ENCODE assay signal across 8 cellular contexts in the genomic region with DNA sequence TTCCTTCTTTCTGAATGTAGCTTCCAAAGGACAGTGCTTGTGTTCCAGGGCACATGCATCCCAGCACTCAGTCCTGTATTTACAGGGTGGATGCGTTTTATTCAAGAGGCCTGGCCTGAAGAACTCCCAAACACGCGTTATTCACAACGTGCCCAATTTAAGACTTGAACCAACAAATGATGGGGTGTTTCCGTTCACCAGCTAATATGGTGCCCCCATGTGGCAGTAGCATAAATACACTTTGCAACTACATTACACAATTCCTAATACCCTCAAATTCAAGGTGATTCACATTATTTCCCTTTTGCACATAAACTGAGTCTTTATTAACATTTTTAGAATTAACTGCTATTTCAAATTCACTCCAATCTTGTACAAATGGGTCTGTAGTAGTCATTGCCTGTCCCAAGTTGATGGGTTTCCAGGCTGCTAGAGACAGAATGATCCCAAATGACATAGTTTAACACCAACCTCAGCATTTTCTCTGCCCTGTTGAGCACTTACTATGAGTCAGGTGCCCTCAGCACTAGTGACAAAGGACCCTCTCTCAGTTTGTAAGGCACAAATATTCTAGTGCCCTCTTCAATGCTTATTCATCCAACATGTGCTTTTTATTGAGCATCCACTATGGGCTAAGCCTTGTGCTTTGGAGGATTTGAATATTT. TPM values are rescaled to one million over a fixed set of nuclear protein-coding genes. Genes with fewer than 3 reads are reported as not detected.
A peak's percentile ranks its signal among the peaks of the same experiment; 100 is the strongest.
DNase-seq lines count a peak whose midpoint lies in the region; ATAC-seq, FAIRE-seq and TF ChIP-seq lines count a peak whose summit lies in the region.

No MANE protein-coding gene starts in this region.

- H3K4me3 ChIP-seq in A549 = no peak overlapping the region

- peak; percentile 42 to 67; a peak in 3 of 6 replicates for ATAC-seq in A549
- no peak for ATAC-seq in HG03196 (IDR thresholded peaks at IDR 0.05; ENCODE audit: unreplicated experiment)
- ATAC-seq in activated naive CD4-positive, alpha-beta T cell treated with anti-CD3 and anti-CD28 coated beads, Interleukin-2, amount 50 U/mL, for 72 hours = no peak

- no peaks in the 10 kb centered on the region for H3K9me3 Mint-ChIP-seq in activated naive CD4-positive, alpha-beta T cell treated with anti-CD3 and anti-CD28 coated beads, Interleukin-2, amount 50 U/mL, for 72 hours

- peak; percentile 47 to 57 for DNase-seq in A549 (ENCODE audit: low read depth in 1 of 2, low spot score in 1 of 2)
- peak; percentile 46 for DNase-seq in RKO (ENCODE audit: low spot score)
- peak; percentile 67 for DNase-seq in germinal center (ENCODE audit: low spot score)
- DNase-seq in middle frontal gyrus (ENCODE audit: extremely low spot score, low spot score) = no peak
- DNase-seq in activated naive CD4-positive, alpha-beta T cell treated with anti-CD3 and anti-CD28 coated beads, Interleukin-2, amount 50 U/mL, for 72 hours (ENCODE audit: low spot score in 2 of 2) = no peak
- no peak for DNase-seq in stimulated activated CD4-positive, alpha-beta T cell treated with anti-CD3 and anti-CD28 coated beads, Interleukin-12 subunit alpha, Interleukin-12 subunit beta, amount 100 ng/mL, for 4 hours

- H3K27ac Mint-ChIP-seq in activated naive CD4-positive, alpha-beta T cell treated with anti-CD3 and anti-CD28 coated beads, Interleukin-2, amount 50 U/mL, for 72 hours = no peak overlapping the region

- no peak for FAIRE-seq in A549 (lab: Jason Lieb, UNC)

- no peak for TF ChIP-seq POLR2A in A549 (IDR thresholded peaks at IDR 0.05; ENCODE audit: low read length)

- TF ChIP-seq RAD21 in A549 (conservative IDR thresholded peaks at IDR 0.05 in 1 of 2, IDR thresholded peaks at IDR 0.05 in 1 of 2) = peak; percentile 46 to 53; a peak in 4 of 5 replicates

- CTCF ChIA-PET in A549 (lab: Yijun Ruan, JAX) = interaction anchor here (0.7 to 2.3 kb wide), 13 partner anchors 10 to 172 kb away, joined by 3 to 12 read pairs (median 4); no protein-coding TSS in a partner anchor

- no peaks in the 10 kb centered on the region for H3K4me1 ChIP-seq in A549

- POLR2A ChIA-PET in A549 (lab: Yijun Ruan, JAX) = no interaction called here

- peak; percentile 59 for TF ChIP-seq CTCF in A549 (IDR thresholded peaks at IDR 0.05)
- TF ChIP-seq CTCF in GM12872 (IDR thresholded peaks at IDR 0.05; ENCODE audit: insufficient read depth, low read depth, low read length) = peak; percentile 63

- TF ChIP-seq EP300 in A549 (IDR thresholded peaks at IDR 0.05) = no peak

- H3K9me3 ChIP-seq in A549 = no peaks in the 10 kb centered on the region

- H3K36me3 Mint-ChIP-seq in activated naive CD4-positive, alpha-beta T cell treated with anti-CD3 and anti-CD28 coated beads, Interleukin-2, amount 50 U/mL, for 72 hours = no peaks in the 10 kb centered on the region

- no peak overlapping the region for H3K27ac ChIP-seq in A549

- WGBS in A549 (ENCODE audit: missing lambda C conversion rate) = 3% methylated on average over 5 of the region's 5 CpGs

- H3K4me2 ChIP-seq in A549 = no peak overlapping the region

TF ChIP-seq in A549, 52 proteins besides CTCF, POLR2A, EP300 and RAD21:
- TF ChIP-seq CHD4 (IDR thresholded peaks at IDR 0.05; ENCODE audit: borderline replicate concordance) (no peak), SMC3 (IDR thresholded peaks at IDR 0.05) (peak; percentile 64), MAZ (IDR thresholded peaks at IDR 0.05; ENCODE audit: borderline replicate concordance, low read depth, low read length) (no peak), RNF2 (IDR thresholded peaks at IDR 0.05; ENCODE audit: borderline replicate concordance, low read depth) (no peak), CEBPB (IDR thresholded peaks at IDR 0.05) (peak in 1 of 2 experiments; percentile 65; a peak in 2 of 4 replicates), KDM5A (IDR thresholded peaks at IDR 0.05) (no peak), EHMT2 (IDR thresholded peaks at IDR 0.05; ENCODE audit: low read depth) (no peak), POLR2AphosphoS2 (conservative IDR thresholded peaks at IDR 0.05; ENCODE audit: low read length) (no peak)

RNA-seq across cellular contexts. Expression of a gene that starts 26.9 kb away (rescaled TPM):
- polyA plus RNA-seq in A549 (2011; rRNA removed) (0.03 TPM in 1 of 2 replicates, not detected in the other), A549 (2017; fragmentation: RNase III; extraction: RNeasy Plus Mini Kit Qiagen cat#74134 plus additional on column Dnase treatment) (not detected in 3 replicates)
- not detected in 2 replicates for polyA plus RNA-seq in A549 (2012; cell fraction: cytosol; rRNA removed)
- polyA plus RNA-seq in A549 (2012; cell fraction: nucleus; rRNA removed) = not detected in 2 replicates
- not detected in 2 replicates for polyA minus RNA-seq in A549 (2011; rRNA and poly(A)+ RNA removed)
- not detected for total RNA-seq in activated naive CD4-positive, alpha-beta T cell treated with anti-CD3 and anti-CD28 coated beads, Interleukin-2, amount 50 U/mL, for 72 hours

RNA-seq across cellular contexts. Expression of a gene that starts 50.7 kb away (rescaled TPM):
- polyA plus RNA-seq in A549 (2011; rRNA removed) = 5.2 and 7.4 TPM in 2 replicates
- polyA plus RNA-seq in A549 (2012; cell fraction: cytosol; rRNA removed) = 1.1 and 1.5 TPM in 2 replicates
- 0.58 and 0.87 TPM in 2 replicates for polyA plus RNA-seq in A549 (2012; cell fraction: nucleus; rRNA removed)
- 1.3 to 1.7 TPM (median 1.4 TPM) in 3 replicates for polyA plus RNA-seq in A549 (2017; fragmentation: RNase III; extraction: RNeasy Plus Mini Kit Qiagen cat#74134 plus additional on column Dnase treatment)
- polyA minus RNA-seq in A549 (2011; rRNA and poly(A)+ RNA removed) = 5.9 and 6.0 TPM in 2 replicates
- total RNA-seq in activated naive CD4-positive, alpha-beta T cell treated with anti-CD3 and anti-CD28 coated beads, Interleukin-2, amount 50 U/mL, for 72 hours = 10 to 100 TPM in 1 of 2 donors, under 1 TPM in 1; 0.07 to 11.0 TPM

Comparison
In these comparisons a context has a peak if more than half of its experiments do, and no peak if none do; other contexts are left out.
1. ATAC-seq: peak in A549 (2 of 2); none in HG03196 (single experiment) and activated naive CD4-positive, alpha-beta T cell treated with anti-CD3 and anti-CD28 coated beads, Interleukin-2, amount 50 U/mL, for 72 hours (0 of 2).
2. DNase-seq: peak in A549 (2 of 2), RKO (single experiment) and germinal center (single experiment); none in middle frontal gyrus (single experiment), activated naive CD4-positive, alpha-beta T cell treated with anti-CD3 and anti-CD28 coated beads, Interleukin-2, amount 50 U/mL, for 72 hours (0 of 2) and stimulated activated CD4-positive, alpha-beta T cell treated with anti-CD3 and anti-CD28 coated beads, Interleukin-12 subunit alpha, Interleukin-12 subunit beta, amount 100 ng/mL, for 4 hours (single experiment).